Comparison of ENCODE assay signal across 19 cellular contexts in genomic region chr10:112961609-112962008, GRCh38. TPM values are rescaled to one million over a fixed set of nuclear protein-coding genes. Genes with fewer than 3 reads are reported as not detected.
DNase-seq lines count a peak whose midpoint lies in the region; ATAC-seq and TF ChIP-seq lines count a peak whose summit lies in the region.
"Had no signal": no experiment of that assay in that cellular context is flagged by ENCODE, and none has a peak within 500 bp of the region (broad histone marks: within the 10 kb centered on the region; RNA-seq: fewer than 3 reads in every experiment).

No MANE protein-coding gene starts in this region.

- no peak overlapping the region for H3K14ac ChIP-seq in mesenchymal stem cell (ENCODE audit: low read length in 2 of 2)
- no peak overlapping the region for H3K14ac ChIP-seq in neuronal stem cell (ENCODE audit: low read length)

- TF ChIP-seq CTCF in GM23338 (conservative IDR thresholded peaks at IDR 0.05; ENCODE audit: low read depth in 2 of 2) = no peak
- TF ChIP-seq CTCF in brain (conservative IDR thresholded peaks at IDR 0.05) = no peak
- no peak for TF ChIP-seq CTCF in stomach (IDR thresholded peaks at IDR 0.05)
- TF ChIP-seq CTCF in WERI-Rb-1 (IDR thresholded peaks at IDR 0.05; ENCODE audit: low read depth, low read length) = no peak

- H3K27me3 ChIP-seq in GM23338 (ENCODE audit: insufficient read depth) (no peaks in the 10 kb centered on the region), mesenchymal stem cell (ENCODE audit: control insufficient read depth in 1 of 2, insufficient read depth in 1 of 2, low read length in 2 of 2) (no peaks in the 10 kb centered on the region), stomach (no peaks in the 10 kb centered on the region), neuronal stem cell (ENCODE audit: control insufficient read depth in 3 of 3, insufficient read depth in 3 of 3, low read depth in 1 of 3, low read length in 3 of 3) (no peaks in the 10 kb centered on the region), WERI-Rb-1 (ENCODE audit: insufficient read depth, low read depth, severe bottlenecking) (no peaks in the 10 kb centered on the region), aorta (ENCODE audit: control insufficient read depth in 1 of 2, insufficient read depth in 2 of 2, low read length in 1 of 2) (no peaks in the 10 kb centered on the region)
- H3K27me3 ChIP-seq: suprapubic skin had no signal

- peaks cover 14% of the 10 kb centered on the region for H3K27me3 Mint-ChIP-seq in GM23338 (ENCODE audit: insufficient read depth, low read depth, poor library complexity)
- H3K27me3 Mint-ChIP-seq in brain = peaks cover 4% of the 10 kb centered on the region

- H2AK5ac ChIP-seq in mesenchymal stem cell (ENCODE audit: low read length, severe bottlenecking) (peak overlapping the region; percentile 15), neuronal stem cell (ENCODE audit: low read depth, low read length) (no peak overlapping the region)

- DNase-seq in GM23338 (ENCODE audit: low spot score) = no peak
- DNase-seq in mesenchymal stem cell = peak; percentile 8
- no peak for DNase-seq in stomach
- DNase-seq in glomerular visceral epithelial cell (ENCODE audit: extremely low spot score) = no peak
- no peak for DNase-seq in neuronal stem cell (ENCODE audit: low spot score)
- DNase-seq in WERI-Rb-1 = no peak
- no peak for DNase-seq in aorta
- DNase-seq: CD4-positive, alpha-beta memory T cell; DMS53; GF-D8; Karpas-422; left cardiac atrium; NCI-H187 treated with DMSO at 0.1 percent for 48 hours; SHP77; stimulated activated CD4-positive, alpha-beta T cell treated with anti-CD3 and anti-CD28 coated beads, Interleukin-1b, Interleukin-23, amount 100 ng/mL, for 48 hours; SW 1271 had no signal

- H3F3A ChIP-seq in GM23338 (replicated peaks; ENCODE audit: low read depth) = 0 out of 2 replicates have a peak, but pooled peaks cover 10% of the 10 kb centered on the region

- H3K4me3 Mint-ChIP-seq in GM23338 = peak overlapping the region; percentile 5; the same call in 1 of the 3 replicates
- peak overlapping the region in 3 of 5 experiments; percentile 21 to 25 (median 22) for H3K4me3 Mint-ChIP-seq in brain
- H3K4me3 Mint-ChIP-seq: activated naive CD8-positive, alpha-beta T cell; CD4-positive, alpha-beta memory T cell had no signal

- H3K27ac ChIP-seq in GM23338 (ENCODE audit: low read depth) (peak overlapping the region; percentile 98), mesenchymal stem cell (ENCODE audit: low read length, poor library complexity, severe bottlenecking) (peak overlapping the region; percentile 15), stomach (peak overlapping the region in 3 of 5 donors; percentile 18 to 49 (median 23)), neuronal stem cell (replicated peaks; ENCODE audit: low read length) (no peak overlapping the region), WERI-Rb-1 (no peak overlapping the region), aorta (ENCODE audit: low read depth in 1 of 2, low read length in 2 of 2) (no peak overlapping the region)
- H3K27ac ChIP-seq: suprapubic skin had no signal

- H3K4ac ChIP-seq in mesenchymal stem cell (ENCODE audit: low read depth in 1 of 2, low read length in 2 of 2) = no peak overlapping the region
- no peak overlapping the region for H3K4ac ChIP-seq in neuronal stem cell (ENCODE audit: low read length)

- H3K9me3 ChIP-seq in mesenchymal stem cell (ENCODE audit: control insufficient read depth, low read length) = no peaks in the 10 kb centered on the region
- no peaks in the 10 kb centered on the region for H3K9me3 ChIP-seq in stomach
- no peaks in the 10 kb centered on the region for H3K9me3 ChIP-seq in neuronal stem cell (replicated peaks in 1 of 2; ENCODE audit: control insufficient read depth in 2 of 2, insufficient read depth in 1 of 2, low read depth in 1 of 2, low read length in 2 of 2)
- no peaks in the 10 kb centered on the region for H3K9me3 ChIP-seq in WERI-Rb-1 (ENCODE audit: severe bottlenecking)
- H3K9me3 ChIP-seq in aorta (ENCODE audit: control insufficient read depth, low read length) = no peaks in the 10 kb centered on the region
- H3K9me3 ChIP-seq: suprapubic skin had no signal

- peak overlapping the region; percentile 84 for H3K27ac Mint-ChIP-seq in GM23338
- H3K27ac Mint-ChIP-seq in brain = peak overlapping the region in 4 of 5 experiments; percentile 1 to 89 (median 56)
- H3K27ac Mint-ChIP-seq: activated naive CD8-positive, alpha-beta T cell; CD4-positive, alpha-beta memory T cell had no signal

- H2BK120ac ChIP-seq in mesenchymal stem cell (ENCODE audit: low read depth, low read length) (no peak overlapping the region), neuronal stem cell (ENCODE audit: low read depth, low read length) (no peak overlapping the region)

- 93% methylated on average over 8 of the region's 8 CpGs for WGBS in mesenchymal stem cell
- 41 to 72% (median 54%) methylated on average over 8 of the region's 8 CpGs for WGBS in stomach, 5 donors
- no CpG with 5 or more reads among the region's 8 CpGs for WGBS in neuronal stem cell (ENCODE audit: extremely low coverage in 2 of 2, insufficient read length in 2 of 2, insufficient replicate concordance in 1 of 2), 2 donors
- WGBS in aorta, 2 donors = 74 to 83% methylated on average over 8 of the region's 8 CpGs

- TF ChIP-seq POLR2A in stomach (IDR thresholded peaks at IDR 0.05) = no peak

- H3K4me1 Mint-ChIP-seq in GM23338 (peaks cover 84% of the 10 kb centered on the region), brain (peaks cover 90% of the 10 kb centered on the region)

- H4K8ac ChIP-seq in mesenchymal stem cell (ENCODE audit: low read length) = no peak overlapping the region
- no peak overlapping the region for H4K8ac ChIP-seq in neuronal stem cell (ENCODE audit: low read depth, low read length)

- peak overlapping the region in 1 of 2 experiments; percentile 61 for H2BK12ac ChIP-seq in mesenchymal stem cell (ENCODE audit: low read length in 2 of 2)
- H2BK12ac ChIP-seq in neuronal stem cell (ENCODE audit: low read length) = no peak overlapping the region

- no peak for ATAC-seq in GM23338
- no peak for ATAC-seq in aorta (ENCODE audit: low FRiP score)
- ATAC-seq: left cardiac atrium had no signal

- H3K4me1 ChIP-seq in GM23338 (ENCODE audit: insufficient read depth) = peaks cover 72% of the 10 kb centered on the region
- H3K4me1 ChIP-seq in mesenchymal stem cell (ENCODE audit: control insufficient read depth, insufficient read depth, low read depth, low read length) = peaks cover 14% of the 10 kb centered on the region
- H3K4me1 ChIP-seq in stomach = peaks cover 26 to 98% (median 71%) of the 10 kb centered on the region in 4 donors
- peaks cover 41 to 46% of the 10 kb centered on the region in 2 donors for H3K4me1 ChIP-seq in neuronal stem cell (ENCODE audit: control insufficient read depth in 2 of 2, insufficient read depth in 1 of 2, low read depth in 1 of 2, low read length in 2 of 2)
- H3K4me1 ChIP-seq in aorta (ENCODE audit: control insufficient read depth in 1 of 2, insufficient read depth in 2 of 2, low read length in 2 of 2) = peaks cover 0 to 9% of the 10 kb centered on the region in 2 donors

- intact Hi-C loops in stomach (cut with DNase I; ENCODE audit: low total_unique reads) (no loop called here), aorta (cut with DNase I) (no loop called here)

- TF ChIP-seq EP300 in stomach (IDR thresholded peaks at IDR 0.05) = no peak

- H2BK15ac ChIP-seq in mesenchymal stem cell (ENCODE audit: low read depth, poor library complexity, severe bottlenecking) (no peak overlapping the region), neuronal stem cell (ENCODE audit: low read length) (no peak overlapping the region)

- H3K18ac ChIP-seq in mesenchymal stem cell (ENCODE audit: low read depth in 1 of 2, low read length in 2 of 2) (no peak overlapping the region), neuronal stem cell (ENCODE audit: low read length) (no peak overlapping the region)

- H3K4me2 ChIP-seq in GM23338 (peak overlapping the region; percentile 41), mesenchymal stem cell (ENCODE audit: low read length, poor library complexity, severe bottlenecking) (no peak overlapping the region), neuronal stem cell (ENCODE audit: insufficient read depth, low read length, poor library complexity, severe bottlenecking) (no peak overlapping the region)

- H2AFZ ChIP-seq in GM23338 (no peak overlapping the region), mesenchymal stem cell (ENCODE audit: low read depth, low read length) (no peak overlapping the region), neuronal stem cell (ENCODE audit: low read length) (no peak overlapping the region)

- H3K9ac ChIP-seq in mesenchymal stem cell (ENCODE audit: low read length) (peak overlapping the region; percentile 30), neuronal stem cell (ENCODE audit: low read depth, low read length, poor library complexity) (no peak overlapping the region)

- H3K36me3 Mint-ChIP-seq in GM23338 (ENCODE audit: low read depth) = peaks cover 61% of the 10 kb centered on the region
- peaks cover 19% of the 10 kb centered on the region for H3K36me3 Mint-ChIP-seq in brain
- H3K36me3 Mint-ChIP-seq: CD4-positive, alpha-beta memory T cell had no signal

- H3K79me2 ChIP-seq in GM23338 (replicated peaks; ENCODE audit: insufficient read depth) = peaks cover 92% of the 10 kb centered on the region

- H3K79me1 ChIP-seq in mesenchymal stem cell (replicated peaks; ENCODE audit: low read length, poor library complexity, severe bottlenecking) (no peaks in the 10 kb centered on the region), neuronal stem cell (ENCODE audit: low read depth, low read length) (no peaks in the 10 kb centered on the region)

- H3K9me2 ChIP-seq in GM23338 (ENCODE audit: insufficient read depth) = no peaks in the 10 kb centered on the region

- no peaks in the 10 kb centered on the region for H3K9me3 Mint-ChIP-seq in GM23338
- H3K9me3 Mint-ChIP-seq in brain = no peaks in the 10 kb centered on the region
- H3K9me3 Mint-ChIP-seq: CD4-positive, alpha-beta memory T cell had no signal

- H4K91ac ChIP-seq in mesenchymal stem cell (ENCODE audit: low read length) (no peak overlapping the region), neuronal stem cell (ENCODE audit: low read depth, low read length, poor library complexity) (no peak overlapping the region)

- no peak overlapping the region for H3K4me3 ChIP-seq in GM23338
- no peak overlapping the region for H3K4me3 ChIP-seq in mesenchymal stem cell (ENCODE audit: insufficient read depth in 1 of 2, low read depth in 1 of 2, low read length in 2 of 2)
- H3K4me3 ChIP-seq in stomach = no peak overlapping the region
- H3K4me3 ChIP-seq in neuronal stem cell (ENCODE audit: low read length in 2 of 2) = no peak overlapping the region
- no peak overlapping the region for H3K4me3 ChIP-seq in WERI-Rb-1 (ENCODE audit: low read depth, low read length)
- H3K4me3 ChIP-seq in aorta (ENCODE audit: low read length in 2 of 2) = no peak overlapping the region
- H3K4me3 ChIP-seq: suprapubic skin had no signal

- H3K23ac ChIP-seq in mesenchymal stem cell (ENCODE audit: low read length in 2 of 2) = no peak overlapping the region
- no peak overlapping the region for H3K23ac ChIP-seq in neuronal stem cell (ENCODE audit: low read depth, low read length, poor library complexity)

- peaks cover 27% of the 10 kb centered on the region; the same call in 1 of the 2 replicates for H4K20me1 ChIP-seq in GM23338 (replicated peaks; ENCODE audit: insufficient read depth)

- H3K36me3 ChIP-seq in GM23338 (ENCODE audit: insufficient read depth) (peaks cover 4% of the 10 kb centered on the region; the same call in 1 of the 2 replicates), mesenchymal stem cell (ENCODE audit: control insufficient read depth in 1 of 2, insufficient read depth in 2 of 2, low read depth in 1 of 2, low read length in 2 of 2) (no peaks in the 10 kb centered on the region), stomach (peaks cover 0 to 25% (median under 1%) of the 10 kb centered on the region in 4 donors), neuronal stem cell (replicated peaks in 1 of 2; ENCODE audit: control insufficient read depth in 2 of 2, insufficient read depth in 2 of 2, low read length in 2 of 2) (peaks cover 0 to 64% of the 10 kb centered on the region in 2 donors), WERI-Rb-1 (no peaks in the 10 kb centered on the region), aorta (ENCODE audit: control insufficient read depth in 1 of 2, insufficient read depth in 2 of 2, low read length in 1 of 2) (no peaks in the 10 kb centered on the region)

- H2BK5ac ChIP-seq in mesenchymal stem cell (ENCODE audit: low read depth, low read length, poor library complexity, severe bottlenecking) (no peak overlapping the region), neuronal stem cell (ENCODE audit: low read length) (no peak overlapping the region)

RNA-seq across cellular contexts. Expression of gene TCF7L2, which starts 11.6 kb away (rescaled TPM):
- 27.0 and 32.2 TPM in 2 replicates for total RNA-seq in GM23338 (2014; rRNA removed; shearing (Covaris generic))
- polyA plus RNA-seq in GM23338 (2016; fragmentation: Nextera tagmentation; extraction: Ambion mirVana) (80.8 and 89.7 TPM in 2 replicates), brain (ENCODE audit: insufficient read depth, low read depth, low replicate concordance) (6.1 TPM), stomach (10 to 100 TPM in 1 of 3 donors, 1 to 10 TPM in 2; 6.7 to 11.5 (median 9.2) TPM), aorta (10 to 100 TPM; 14.0 to 24.5 TPM)
- polyA plus RNA-seq in mesenchymal stem cell (2013, experiment 1 of 2) = 35.0 TPM
- 36.7 TPM for polyA plus RNA-seq in mesenchymal stem cell (2013, experiment 2 of 2)
- total RNA-seq in stomach (100 to 1,000 TPM in 2 of 5 donors, 10 to 100 TPM in 3; 34.1 to 179 (median 89.9) TPM), aorta (10 to 100 TPM; 45.1 to 57.8 TPM)
- polyA plus RNA-seq in neuronal stem cell (2013, experiment 1 of 2) = 67.4 TPM
- polyA plus RNA-seq in neuronal stem cell (2013, experiment 2 of 2) = 70.5 TPM

Comparison
In these comparisons a context has a peak if more than half of its experiments do, and no peak if none do; other contexts are left out.
1. H3K27ac ChIP-seq: peak in GM23338 (single experiment), mesenchymal stem cell (single experiment) and stomach (3 of 5); none in neuronal stem cell (single experiment), WERI-Rb-1 (single experiment) and aorta (0 of 2).